Comparison of ENCODE assay signal across 17 cellular contexts in genomic region chr5:158798140-158798539, GRCh38.
DNase-seq lines count a peak whose midpoint lies in the region; ATAC-seq and TF ChIP-seq lines count a peak whose summit lies in the region.
"Had no signal": no experiment of that assay in that cellular context is flagged by ENCODE, and none has a peak within 500 bp of the region (broad histone marks: within the 10 kb centered on the region; RNA-seq: fewer than 3 reads in every experiment).

No MANE protein-coding gene starts in this region.

- peaks cover 29% of the 10 kb centered on the region for H3K4me1 ChIP-seq in left ventricle myocardium inferior
- peaks cover 7% of the 10 kb centered on the region for H3K4me1 ChIP-seq in body of pancreas
- H3K4me1 ChIP-seq in osteoblast (ENCODE audit: insufficient read depth, low read length) = peaks cover 32% of the 10 kb centered on the region
- peaks cover 0 to 100% (median 30%) of the 10 kb centered on the region in 4 donors for H3K4me1 ChIP-seq in tibial artery
- no peaks in the 10 kb centered on the region for H3K4me1 ChIP-seq in thyroid gland

- WGBS in body of pancreas, 2 donors = 51 to 64% methylated on average over 1 of the region's 1 CpG
- WGBS in thyroid gland, 2 donors = 81 to 91% methylated on average over 1 of the region's 1 CpG

- H3K4me3 ChIP-seq in left ventricle myocardium inferior (no peak overlapping the region), body of pancreas (no peak overlapping the region), osteoblast (ENCODE audit: insufficient read depth, low read length) (no peak overlapping the region), tibial artery (no peak overlapping the region), thyroid gland (replicated peaks in 1 of 3) (no peak overlapping the region)
- H3K4me3 ChIP-seq: A549, HAP-1 had no signal

- TF ChIP-seq CTCF in left ventricle myocardium inferior (IDR thresholded peaks at IDR 0.05; ENCODE audit: borderline replicate concordance) (no peak), body of pancreas (IDR thresholded peaks at IDR 0.05) (no peak), osteoblast (IDR thresholded peaks at IDR 0.05; ENCODE audit: extremely low read depth, low read depth, low read length) (no peak), tibial artery (IDR thresholded peaks at IDR 0.05) (no peak), thyroid gland (IDR thresholded peaks at IDR 0.05) (no peak)

- ATAC-seq in Right ventricle myocardium inferior (no peak), body of pancreas (peak; percentile 79)
- ATAC-seq: A549, HepG2 had no signal

- intact Hi-C loops in left ventricle myocardium inferior (cut with micrococcal nuclease) = no loop called here
- intact Hi-C loops in Right ventricle myocardium inferior (cut with DNase I) = no loop called here
- intact Hi-C loops in body of pancreas (cut with DNase I) = no loop called here
- intact Hi-C loops in tibial artery (cut with DNase I; ENCODE audit: low total_unique reads) = no loop called here
- intact Hi-C loops in thyroid gland (cut with DNase I) = no loop called here

- H2AFZ ChIP-seq in osteoblast (ENCODE audit: low read length) = no peak overlapping the region

- H3K79me2 ChIP-seq in osteoblast (ENCODE audit: insufficient read depth, low read length) = peaks cover 2% of the 10 kb centered on the region

- H3K27ac ChIP-seq in left ventricle myocardium inferior (replicated peaks) (peak overlapping the region; percentile 63), body of pancreas (peak overlapping the region in 3 of 4 donors; percentile 54 to 58 (median 54)), osteoblast (ENCODE audit: low read depth, low read length) (peak overlapping the region; percentile 54), tibial artery (peak overlapping the region; percentile 45 to 70), thyroid gland (no peak overlapping the region)
- H3K27ac ChIP-seq: 22Rv1, A549 had no signal

- H3K4me2 ChIP-seq in osteoblast (ENCODE audit: insufficient read depth, low read length) = no peak overlapping the region
- H3K4me2 ChIP-seq: A549 had no signal

- no peak for TF ChIP-seq POLR2A in body of pancreas (IDR thresholded peaks at IDR 0.05)
- TF ChIP-seq POLR2A in thyroid gland (IDR thresholded peaks at IDR 0.05) = no peak

- peaks cover 14% of the 10 kb centered on the region for H3K36me3 ChIP-seq in left ventricle myocardium inferior
- H3K36me3 ChIP-seq in body of pancreas (replicated peaks in 1 of 2; ENCODE audit: insufficient read depth in 1 of 2, low read depth in 2 of 2) = no peaks in the 10 kb centered on the region
- peaks cover 11% of the 10 kb centered on the region for H3K36me3 ChIP-seq in osteoblast (ENCODE audit: insufficient read depth, low read length)
- H3K36me3 ChIP-seq in tibial artery = no peaks in the 10 kb centered on the region
- H3K36me3 ChIP-seq in thyroid gland = no peaks in the 10 kb centered on the region
- H3K36me3 ChIP-seq: HAP-1 had no signal

- no peak for DNase-seq in left ventricle myocardium inferior
- DNase-seq in Right ventricle myocardium inferior (ENCODE audit: missing footprints) = no peak
- no peak for DNase-seq in body of pancreas
- DNase-seq in osteoblast (ENCODE audit: insufficient read length, low spot score, missing footprints) = no peak
- DNase-seq in tibial artery = no peak
- no peak for DNase-seq in activated CD4-positive, alpha-beta T cell treated with anti-CD3 and anti-CD28 coated beads for 1 hour
- DNase-seq in thyroid gland = no peak
- DNase-seq in activated CD8-positive, alpha-beta memory T cell treated with anti-CD3 and anti-CD28 coated beads for 24 hours = no peak
- DNase-seq: AML-193; CD4-positive, alpha-beta memory T cell; DMS153; DMS79; GF-D8 had no signal

- no peaks in the 10 kb centered on the region for H3K9me3 ChIP-seq in left ventricle myocardium inferior (replicated peaks)
- no peaks in the 10 kb centered on the region for H3K9me3 ChIP-seq in body of pancreas
- H3K9me3 ChIP-seq in osteoblast (ENCODE audit: low read depth, low read length) = no peaks in the 10 kb centered on the region
- no peaks in the 10 kb centered on the region for H3K9me3 ChIP-seq in tibial artery
- no peaks in the 10 kb centered on the region for H3K9me3 ChIP-seq in thyroid gland
- H3K9me3 ChIP-seq: A549, HAP-1 had no signal

- H3K27me3 ChIP-seq in left ventricle myocardium inferior (ENCODE audit: low read depth) (no peaks in the 10 kb centered on the region), body of pancreas (no peaks in the 10 kb centered on the region), osteoblast (ENCODE audit: insufficient read depth, low read length) (no peaks in the 10 kb centered on the region), tibial artery (no peaks in the 10 kb centered on the region), thyroid gland (no peaks in the 10 kb centered on the region)

- no peaks in the 10 kb centered on the region for H4K20me1 ChIP-seq in osteoblast (ENCODE audit: insufficient read depth, low read length)

Comparison
In these comparisons a context has a peak if more than half of its experiments do, and no peak if none do; other contexts are left out.
1. H3K27ac ChIP-seq: peak in left ventricle myocardium inferior (single experiment), body of pancreas (3 of 4), osteoblast (single experiment) and tibial artery (2 of 2); none in thyroid gland (0 of 3).